In genomic region chr20:21609221-21609620, GRCh38 we compare ENCODE assay signal across 18 cellular contexts.
DNase-seq lines count a peak whose midpoint lies in the region; ATAC-seq, FAIRE-seq and TF ChIP-seq lines count a peak whose summit lies in the region.
"Had no signal": no experiment of that assay in that cellular context is flagged by ENCODE, and none has a peak within 500 bp of the region (broad histone marks: within the 10 kb centered on the region; RNA-seq: fewer than 3 reads in every experiment).

No MANE protein-coding gene starts in this region.

- H3K36me3 Mint-ChIP-seq in activated naive CD8-positive, alpha-beta T cell treated with anti-CD3 and anti-CD28 coated beads, Interleukin-2, amount 50 U/mL, for 24 hours (ENCODE audit: low read depth), result no peaks in the 10 kb centered on the region
- H3K36me3 Mint-ChIP-seq: activated CD8-positive, alpha-beta memory T cell treated with anti-CD3 and anti-CD28 coated beads, Interleukin-2, amount 10 ng/mL, durations not matched to agents 7 days and 5 days had no signal

- no peak for FAIRE-seq in H54 (lab: Jason Lieb, UNC)
- FAIRE-seq in urothelium cell line (lab: Jason Lieb, UNC), result no peak
- FAIRE-seq: GM19239, islet of Langerhans had no signal

- DNase-seq in H54 (ENCODE audit: insufficient read length, low spot score) (peak; percentile 19), amygdala (lab: John Stamatoyannopoulos, UW) (peak in 39 of 56 donors; percentile 9 to 76 (median 45)), urothelium cell line (ENCODE audit: low spot score) (peak; percentile 55), SK-N-DZ (ENCODE audit: low spot score) (no peak), esophagus squamous epithelium (lab: John Stamatoyannopoulos, UW) (no peak)
- DNase-seq in activated naive CD8-positive, alpha-beta T cell treated with anti-CD3 and anti-CD28 coated beads, Interleukin-2, amount 50 U/mL, for 24 hours, result no peak
- DNase-seq: activated CD4-positive, CD25-positive, alpha-beta regulatory T cell; activated CD8-positive, alpha-beta memory T cell treated with anti-CD3 and anti-CD28 coated beads, Interleukin-2, amount 10 ng/mL, durations not matched to agents 7 days and 5 days; activated naive CD4-positive, alpha-beta T cell treated with Interleukin-2 at 50 U/mL for 16 hours; CD8-positive, alpha-beta memory T cell; GDM1; NCI-H1048; NCI-H2227 treated with DMSO at 0.1 percent for 48 hours had no signal

- H3K27me3 ChIP-seq in layer of hippocampus (ENCODE audit: control insufficient read depth, insufficient read depth, low read length) (no peaks in the 10 kb centered on the region), esophagus squamous epithelium (peaks cover 0 to 26% (median 0%) of the 10 kb centered on the region in 4 donors)

- intact Hi-C loops in esophagus squamous epithelium (cut with DNase I), result no loop called here

- no peak overlapping the region for H3K4me3 ChIP-seq in esophagus squamous epithelium
- H3K4me3 ChIP-seq: cardiac muscle cell, prostate gland had no signal

- 46 to 54% methylated on average over 3 of the region's 3 CpGs for WGBS in esophagus squamous epithelium, 2 donors

- no peak for TF ChIP-seq CTCF in esophagus squamous epithelium (IDR thresholded peaks at IDR 0.05)

- H3K4me1 ChIP-seq in esophagus squamous epithelium, result no peaks in the 10 kb centered on the region
- H3K4me1 ChIP-seq: prostate gland had no signal

- H3K4me1 Mint-ChIP-seq in activated naive CD8-positive, alpha-beta T cell treated with anti-CD3 and anti-CD28 coated beads, Interleukin-2, amount 50 U/mL, for 24 hours, result no peaks in the 10 kb centered on the region
- H3K4me1 Mint-ChIP-seq: activated CD8-positive, alpha-beta memory T cell treated with anti-CD3 and anti-CD28 coated beads, Interleukin-2, amount 10 ng/mL, durations not matched to agents 7 days and 5 days; CD8-positive, alpha-beta memory T cell had no signal

- no peaks in the 10 kb centered on the region for H3K9me3 ChIP-seq in esophagus squamous epithelium
- H3K9me3 ChIP-seq: prostate gland had no signal

- H3K9me3 Mint-ChIP-seq in activated naive CD8-positive, alpha-beta T cell treated with anti-CD3 and anti-CD28 coated beads, Interleukin-2, amount 50 U/mL, for 24 hours, result peaks cover 5% of the 10 kb centered on the region

- no peak overlapping the region for H3K4me3 Mint-ChIP-seq in activated naive CD8-positive, alpha-beta T cell treated with anti-CD3 and anti-CD28 coated beads, Interleukin-2, amount 50 U/mL, for 24 hours
- H3K4me3 Mint-ChIP-seq: activated CD8-positive, alpha-beta memory T cell treated with anti-CD3 and anti-CD28 coated beads, Interleukin-2, amount 10 ng/mL, durations not matched to agents 7 days and 5 days; CD8-positive, alpha-beta memory T cell had no signal

- TF ChIP-seq POLR2A in H54 (IDR thresholded peaks at IDR 0.05; ENCODE audit: low read depth, low read length) (no peak), esophagus squamous epithelium (IDR thresholded peaks at IDR 0.05) (no peak)

- H3K36me3 ChIP-seq in esophagus squamous epithelium, result no peaks in the 10 kb centered on the region
- H3K36me3 ChIP-seq: cardiac muscle cell, prostate gland had no signal

- no peak for ATAC-seq in activated naive CD8-positive, alpha-beta T cell treated with anti-CD3 and anti-CD28 coated beads, Interleukin-2, amount 50 U/mL, for 24 hours
- ATAC-seq: activated CD8-positive, alpha-beta memory T cell treated with anti-CD3 and anti-CD28 coated beads, Interleukin-2, amount 10 ng/mL, durations not matched to agents 7 days and 5 days had no signal

- H3K27ac ChIP-seq in layer of hippocampus (ENCODE audit: low read depth, low read length) (peak overlapping the region; percentile 96), esophagus squamous epithelium (no peak overlapping the region)
- H3K27ac ChIP-seq: cardiac muscle cell, prostate gland had no signal

- no peak overlapping the region for H3K27ac Mint-ChIP-seq in activated naive CD8-positive, alpha-beta T cell treated with anti-CD3 and anti-CD28 coated beads, Interleukin-2, amount 50 U/mL, for 24 hours
- H3K27ac Mint-ChIP-seq: activated CD8-positive, alpha-beta memory T cell treated with anti-CD3 and anti-CD28 coated beads, Interleukin-2, amount 10 ng/mL, durations not matched to agents 7 days and 5 days; CD8-positive, alpha-beta memory T cell had no signal

- H3K27me3 Mint-ChIP-seq in activated naive CD8-positive, alpha-beta T cell treated with anti-CD3 and anti-CD28 coated beads, Interleukin-2, amount 50 U/mL, for 24 hours, result peaks cover 16% of the 10 kb centered on the region
- H3K27me3 Mint-ChIP-seq: activated CD8-positive, alpha-beta memory T cell treated with anti-CD3 and anti-CD28 coated beads, Interleukin-2, amount 10 ng/mL, durations not matched to agents 7 days and 5 days had no signal

Comparison
In these comparisons a context has a peak if more than half of its experiments do, and no peak if none do; other contexts are left out.
1. DNase-seq: peak in H54 (single experiment), amygdala (39 of 56) and urothelium cell line (single experiment); none in activated naive CD8-positive, alpha-beta T cell treated with anti-CD3 and anti-CD28 coated beads, Interleukin-2, amount 50 U/mL, for 24 hours (single experiment), SK-N-DZ (single experiment) and esophagus squamous epithelium (single experiment).